Comparison of ENCODE assay signal across 9 cellular contexts in the genomic region with DNA sequence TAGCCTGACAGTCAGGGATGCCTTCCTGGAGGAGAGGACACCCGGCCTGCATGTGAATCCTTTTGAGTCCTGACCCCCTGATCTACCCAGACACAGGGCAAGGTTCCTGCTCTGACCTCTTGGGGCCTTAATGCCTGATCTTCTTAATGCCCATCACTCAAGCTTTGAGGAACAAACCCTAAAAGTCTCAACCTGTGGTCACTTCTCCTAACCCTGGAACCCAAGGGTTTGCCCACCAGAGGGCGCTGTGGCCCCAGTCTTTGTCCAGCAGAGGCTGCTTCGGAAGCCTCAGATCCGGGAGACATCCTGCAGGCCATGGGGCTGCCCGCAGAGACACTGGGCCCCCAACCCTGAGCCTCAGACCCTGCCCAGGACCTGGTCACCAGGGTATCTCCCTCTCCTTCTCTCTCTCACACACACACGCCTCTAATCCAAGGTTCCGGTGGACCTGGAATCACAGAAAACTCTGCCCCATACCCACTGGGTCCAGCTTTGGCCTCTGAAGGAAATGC. TPM values are rescaled to one million over a fixed set of nuclear protein-coding genes. Genes with fewer than 3 reads are reported as not detected.
DNase-seq lines count a peak whose midpoint lies in the region; ATAC-seq and TF ChIP-seq lines count a peak whose summit lies in the region.
"Had no signal": no experiment of that assay in that cellular context is flagged by ENCODE, and none has a peak within 500 bp of the region (broad histone marks: within the 10 kb centered on the region; RNA-seq: fewer than 3 reads in every experiment).

No MANE protein-coding gene starts in this region.

- H3K27me3 ChIP-seq in WERI-Rb-1 (ENCODE audit: insufficient read depth, low read depth, severe bottlenecking) (no peaks in the 10 kb centered on the region), breast epithelium (peaks cover 5 to 31% of the 10 kb centered on the region in 2 donors)

- H3K4me1 ChIP-seq in breast epithelium: peaks cover 3 to 5% of the 10 kb centered on the region in 2 donors

- TF ChIP-seq POLR2A in breast epithelium (IDR thresholded peaks at IDR 0.05): no peak

- ATAC-seq in GM18873 (IDR thresholded peaks at IDR 0.05; ENCODE audit: low FRiP score, unreplicated experiment): no peak

- intact Hi-C loops in breast epithelium (cut with DNase I; ENCODE audit: low total_unique reads): loop anchor here (1.0 kb wide), 1 partner anchor 10 kb away; no protein-coding TSS in a partner anchor

- TF ChIP-seq CTCF in WERI-Rb-1 (IDR thresholded peaks at IDR 0.05; ENCODE audit: low read depth, low read length): peak; percentile 82
- TF ChIP-seq CTCF in breast epithelium (IDR thresholded peaks at IDR 0.05): peak; percentile 57 to 73 (median 70)

- H3K9me3 ChIP-seq in WERI-Rb-1 (ENCODE audit: severe bottlenecking) (no peaks in the 10 kb centered on the region), breast epithelium (no peaks in the 10 kb centered on the region)
- H3K9me3 ChIP-seq: BLaER1 treated with 17β-estradiol and CSF1 and Interleukin-3, amounts not matched to agents 10 nM and 100 nM had no signal

- H3K27ac ChIP-seq in WERI-Rb-1: peak overlapping the region; percentile 57
- H3K27ac ChIP-seq in breast epithelium: no peak overlapping the region
- H3K27ac ChIP-seq: BLaER1 treated with 17β-estradiol and CSF1 and Interleukin-3, amounts not matched to agents 10 nM and 100 nM had no signal

- DNase-seq in NCI-H187 (lab: John Stamatoyannopoulos, UW) (peak; percentile 16 to 46), NCI-H187 treated with DMSO at 0.1 percent for 48 hours (lab: John Stamatoyannopoulos, UW) (no peak), NCI-H2029 (lab: John Stamatoyannopoulos, UW) (peak; percentile 72), WERI-Rb-1 (peak; percentile 85), breast epithelium (ENCODE audit: low spot score in 2 of 2) (peak; percentile 36 to 78), kidney glomerular epithelial cell (lab: John Stamatoyannopoulos, UW) (peak; percentile 62)
- peak; percentile 79 for DNase-seq in stimulated activated CD4-positive, alpha-beta T cell treated with anti-CD3 and anti-CD28 coated beads, Interleukin-4, amount 100 ng/mL, for 1 hour

- no peaks in the 10 kb centered on the region for H3K36me3 ChIP-seq in WERI-Rb-1
- no peaks in the 10 kb centered on the region for H3K36me3 ChIP-seq in breast epithelium
- H3K36me3 ChIP-seq: BLaER1 treated with 17β-estradiol and CSF1 and Interleukin-3, amounts not matched to agents 10 nM and 100 nM had no signal

- H3K4me3 ChIP-seq in WERI-Rb-1 (ENCODE audit: low read depth, low read length): no peak overlapping the region
- H3K4me3 ChIP-seq in breast epithelium: no peak overlapping the region
- H3K4me3 ChIP-seq: BLaER1 treated with 17β-estradiol and CSF1 and Interleukin-3, amounts not matched to agents 10 nM and 100 nM had no signal

RNA-seq across cellular contexts. Expression of a gene that starts 9.8 kb away (rescaled TPM):
- total RNA-seq in breast epithelium: not detected

RNA-seq across cellular contexts. Expression of a gene that starts 22.4 kb away (rescaled TPM):
- total RNA-seq in breast epithelium: 10 to 100 TPM; 39.1 to 83.2 (median 51.2) TPM

RNA-seq across cellular contexts. Expression of a gene that starts 30.6 kb away (rescaled TPM):
- total RNA-seq in breast epithelium: 100 to 1,000 TPM in 2 of 3 donors, 10 to 100 TPM in 1; 17.1 to 639 (median 492) TPM
